In the genomic region with DNA sequence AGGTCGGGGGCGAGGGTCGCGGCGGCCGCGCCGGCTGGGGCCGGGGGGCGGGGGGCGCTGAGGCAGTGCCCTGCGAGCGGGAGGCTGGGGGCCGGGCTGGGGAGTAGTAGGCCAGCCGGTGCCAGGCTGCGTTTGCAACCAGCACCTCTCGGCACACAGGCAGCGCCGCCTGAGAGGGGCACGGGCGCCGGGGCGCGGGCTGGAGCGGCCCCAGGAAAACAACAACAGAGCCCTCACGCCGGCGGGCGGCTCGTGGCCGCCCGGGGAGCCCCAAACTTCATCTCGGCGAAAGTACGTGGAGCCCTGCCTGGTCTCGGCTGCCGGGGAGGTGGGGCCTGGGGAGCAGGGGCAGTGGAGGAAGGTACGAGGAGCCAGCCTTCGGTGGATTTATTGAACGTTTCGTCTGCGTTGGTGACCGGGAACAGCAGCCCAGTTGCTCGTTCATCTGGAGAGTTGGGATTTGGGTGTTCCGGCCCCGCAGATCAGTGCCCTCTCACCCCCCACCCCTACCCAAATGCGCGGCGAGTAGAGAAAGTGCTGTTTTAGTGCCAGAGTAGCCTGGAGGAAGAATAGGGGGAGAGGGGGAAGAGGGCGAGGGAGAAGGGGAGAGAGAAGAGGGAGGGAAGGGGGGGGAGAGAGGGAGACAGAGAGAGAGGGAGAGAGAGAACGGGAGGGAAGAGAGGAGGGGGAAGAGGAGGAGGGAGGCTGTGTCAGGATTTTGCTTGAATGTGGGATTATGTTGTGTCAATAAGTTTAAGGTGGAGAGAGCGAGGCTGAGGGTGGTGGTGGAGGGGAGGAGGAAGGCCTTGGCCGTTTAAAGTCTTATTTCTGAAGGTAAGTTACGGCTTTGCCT, we compare ENCODE assay signal across 8 cellular contexts.
A peak's percentile ranks its signal among the peaks of the same experiment; 100 is the strongest.
DNase-seq lines count a peak whose midpoint lies in the region; ATAC-seq lines count a peak whose summit lies in the region.

No MANE protein-coding gene starts in this region.

- peak; percentile 29 for ATAC-seq in HG02763 (IDR thresholded peaks at IDR 0.05; ENCODE audit: unreplicated experiment)

- DNase-seq in NCI-H345 (lab: John Stamatoyannopoulos, UW) (peak; percentile 50), NCI-H345 treated with DMSO at 0.1 percent for 48 hours (lab: John Stamatoyannopoulos, UW; ENCODE audit: unreplicated experiment) (no peak), NCI-H2029 (lab: John Stamatoyannopoulos, UW) (peak; percentile 49), dedifferentiated amniotic fluid mesenchymal stem cell (ENCODE audit: extremely low spot score) (peak; percentile 24), left kidney (ENCODE audit: low read depth, low spot score) (peak; percentile 88)
- peak; percentile 35 to 56 for DNase-seq in activated CD4-positive, alpha-beta T cell treated with anti-CD3 and anti-CD28 coated beads for 4 hours
- DNase-seq in stimulated activated CD4-positive, alpha-beta T cell treated with anti-CD3 and anti-CD28 coated beads, Interleukin-2, amount 100 ng/mL, for 48 hours: peak; percentile 37 to 40
